ENCODE assay signal across 10 cellular contexts in the genomic region with DNA sequence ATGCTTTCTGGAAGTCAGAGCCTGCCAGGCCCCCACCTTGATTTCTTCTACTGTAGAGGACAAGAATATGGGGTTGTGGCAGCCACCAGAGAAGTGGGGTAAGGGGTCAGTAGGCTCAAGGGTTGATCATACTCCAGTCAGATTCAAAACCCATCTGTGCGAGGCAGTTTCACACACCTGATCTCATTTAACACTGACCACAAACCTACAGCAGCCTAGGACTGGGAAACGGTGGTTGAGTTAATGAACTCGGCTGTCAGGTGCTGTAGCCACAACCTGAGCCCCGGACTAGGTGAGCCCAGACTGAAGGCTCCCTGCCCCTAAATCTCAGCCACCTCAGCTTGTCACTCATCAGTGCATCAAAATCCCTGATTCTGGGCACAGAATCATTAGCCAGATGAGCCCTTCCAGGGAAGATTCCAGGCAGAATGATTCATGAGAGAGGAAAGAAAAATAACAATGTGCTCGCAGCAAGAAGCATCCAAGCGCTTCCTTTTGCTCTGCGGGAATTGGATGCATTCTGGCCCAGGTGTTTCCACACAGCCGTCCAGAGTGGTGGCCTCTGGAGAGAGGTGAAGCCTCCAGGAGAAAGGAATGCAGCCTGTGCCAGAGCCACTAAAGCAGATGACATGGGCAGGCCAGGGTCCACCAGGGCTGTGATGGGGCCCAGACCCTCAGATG.
DNase-seq lines count a peak whose midpoint lies in the region; ATAC-seq, FAIRE-seq and TF ChIP-seq lines count a peak whose summit lies in the region.
"Had no signal": no experiment of that assay in that cellular context is flagged by ENCODE, and none has a peak within 500 bp of the region (broad histone marks: within the 10 kb centered on the region; RNA-seq: fewer than 3 reads in every experiment).

No MANE protein-coding gene starts in this region.

- H3K36me3 ChIP-seq in kidney epithelial cell (ENCODE audit: control insufficient read depth, insufficient read depth, low read length): no peaks in the 10 kb centered on the region
- H3K36me3 ChIP-seq in kidney (ENCODE audit: control insufficient read depth in 1 of 2, insufficient read depth in 2 of 2, low read length in 2 of 2): no peaks in the 10 kb centered on the region

- ATAC-seq in GM18508 (IDR thresholded peaks at IDR 0.05; ENCODE audit: insufficient read depth, unreplicated experiment) (peak; percentile 66), GM21576 (IDR thresholded peaks at IDR 0.05; ENCODE audit: unreplicated experiment) (peak; percentile 82), HG03457 (IDR thresholded peaks at IDR 0.05; ENCODE audit: unreplicated experiment) (peak; percentile 50)

- H3K4me1 ChIP-seq in kidney (ENCODE audit: control insufficient read depth in 1 of 2, insufficient read depth in 1 of 2, low read depth in 1 of 2, low read length in 2 of 2): peaks cover 0 to 2% of the 10 kb centered on the region in 2 donors

- DNase-seq in kidney epithelial cell (ENCODE audit: low read depth) (peak; percentile 75), kidney (no peak), DMS79 (lab: John Stamatoyannopoulos, UW) (no peak), middle frontal gyrus (ENCODE audit: extremely low spot score, low spot score) (no peak), HuH-7 (ENCODE audit: low spot score) (no peak)
- DNase-seq: glutamatergic neuron, NCI-H1048 had no signal

- TF ChIP-seq CTCF in kidney epithelial cell (IDR thresholded peaks at IDR 0.05; ENCODE audit: insufficient read depth, low read length, poor library complexity, severe bottlenecking): no peak
- TF ChIP-seq CTCF in kidney (IDR thresholded peaks at IDR 0.05; ENCODE audit: borderline replicate concordance, extremely low read depth, insufficient read depth): no peak

- H3K4me3 ChIP-seq in kidney epithelial cell (ENCODE audit: low read depth, low read length) (no peak overlapping the region), kidney (ENCODE audit: low read length in 2 of 2) (no peak overlapping the region)

- H3K27ac ChIP-seq in kidney (ENCODE audit: low read depth in 2 of 2, low read length in 2 of 2): no peak overlapping the region

- no peak for FAIRE-seq in kidney (lab: Jason Lieb, UNC)

- no peak overlapping the region for H3K9ac ChIP-seq in kidney (ENCODE audit: low read length in 2 of 2)

- peaks cover 0 to 9% of the 10 kb centered on the region in 2 donors for H3K9me3 ChIP-seq in kidney (ENCODE audit: control insufficient read depth in 1 of 2, low read length in 2 of 2)

- intact Hi-C loops in kidney (cut with DNase I): no loop called here

- H3K27me3 ChIP-seq in kidney epithelial cell (ENCODE audit: control insufficient read depth, insufficient read depth, low read length): no peaks in the 10 kb centered on the region
